Comparison of ENCODE assay signal across 23 cellular contexts in the genomic region with DNA sequence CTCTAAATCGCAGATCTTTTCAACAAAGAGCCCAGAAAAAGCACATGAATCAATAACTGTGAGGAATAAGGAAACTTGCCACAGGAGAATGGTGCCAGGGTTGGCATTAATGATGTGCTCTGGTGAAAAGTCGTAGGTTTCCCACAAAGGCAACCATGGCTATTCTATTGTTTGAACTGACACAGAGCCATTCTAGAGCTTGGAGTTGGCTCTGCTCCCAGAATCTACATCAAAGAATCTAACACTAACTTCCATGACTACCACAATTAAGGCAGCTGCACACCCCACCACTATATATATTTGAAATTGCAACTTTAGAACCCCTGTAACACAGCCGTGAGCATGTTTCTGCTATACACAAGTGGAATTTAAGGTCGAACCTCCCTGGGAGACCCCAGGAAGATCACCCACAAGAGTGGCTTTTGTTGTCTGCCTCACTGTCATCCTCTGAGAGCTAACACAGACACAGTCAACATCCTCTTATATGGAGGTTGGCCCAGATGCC.
DNase-seq lines count a peak whose midpoint lies in the region; ATAC-seq and TF ChIP-seq lines count a peak whose summit lies in the region.
"Had no signal": no experiment of that assay in that cellular context is flagged by ENCODE, and none has a peak within 500 bp of the region (broad histone marks: within the 10 kb centered on the region; RNA-seq: fewer than 3 reads in every experiment).

No MANE protein-coding gene starts in this region.

- no peaks in the 10 kb centered on the region for H4K20me1 ChIP-seq in GM23338 (replicated peaks; ENCODE audit: insufficient read depth)
- H4K20me1 ChIP-seq in OCI-LY1 (ENCODE audit: insufficient read depth, low read length), result no peaks in the 10 kb centered on the region

- H3K9me3 ChIP-seq in OCI-LY1 (ENCODE audit: low read length), result no peaks in the 10 kb centered on the region
- H3K9me3 ChIP-seq in transverse colon, result no peaks in the 10 kb centered on the region
- H3K9me3 ChIP-seq: MG63 had no signal

- H3K4me1 ChIP-seq in GM23338 (ENCODE audit: insufficient read depth) (no peaks in the 10 kb centered on the region), OCI-LY1 (ENCODE audit: insufficient read depth, low read length, severe bottlenecking) (peaks cover 16% of the 10 kb centered on the region), transverse colon (no peaks in the 10 kb centered on the region)

- H3K4me1 Mint-ChIP-seq in GM23338, result no peaks in the 10 kb centered on the region
- H3K4me1 Mint-ChIP-seq: CD4-positive, CD25-positive, alpha-beta regulatory T cell; T-helper 17 cell had no signal

- no peak overlapping the region for H3K9ac ChIP-seq in OCI-LY1 (ENCODE audit: low read length)

- H3K9me3 Mint-ChIP-seq in GM23338, result peaks cover 14% of the 10 kb centered on the region

- H3K4me3 ChIP-seq in GM23338, result no peak overlapping the region
- H3K4me3 ChIP-seq in OCI-LY1 (ENCODE audit: low read depth, low read length, poor library complexity, severe bottlenecking), result no peak overlapping the region
- no peak overlapping the region for H3K4me3 ChIP-seq in fibroblast of pulmonary artery (replicated peaks; ENCODE audit: low read depth, low read length)
- H3K4me3 ChIP-seq in transverse colon, result no peak overlapping the region
- H3K4me3 ChIP-seq: GM12878, MG63 had no signal

- ATAC-seq in GM23338 (no peak), GM21360 (IDR thresholded peaks at IDR 0.05; ENCODE audit: unreplicated experiment) (no peak)
- ATAC-seq: GM12878, Panc1, Right ventricle myocardium inferior, T-helper 17 cell had no signal

- DNase-seq in COLO668 (lab: John Stamatoyannopoulos, UW; ENCODE audit: unreplicated experiment) (peak; percentile 44), GM23338 (ENCODE audit: low spot score) (no peak), fibroblast of pulmonary artery (ENCODE audit: low read depth) (peak; percentile 4), transverse colon (no peak)
- DNase-seq in stimulated activated naive CD4-positive, alpha-beta T cell treated with Interleukin-2 at 50 U/mL for 16 hours (lab: John Stamatoyannopoulos, UW), result no peak
- DNase-seq: ACHN; AML-193; Calu3; CD4-positive, CD25-positive, alpha-beta regulatory T cell; GDM1; KG1; MG63; NCI-H1092 treated with DMSO at 0.1 percent for 48 hours; NCI-H187 treated with DMSO at 0.1 percent for 48 hours; NCI-H2171; NCI-H446; NCI-H69; T-helper 17 cell had no signal

- in situ Hi-C loops in transverse colon (cut with MboI; ENCODE audit: low pct_ligation_motif_present in 1 of 4, low pct_unique_long_range_greater_than_20kb in 1 of 4, low sequenced_read_pairs in 3 of 4), result no loop called here

- H3K27ac ChIP-seq in GM23338 (ENCODE audit: low read depth), result no peak overlapping the region
- H3K27ac ChIP-seq in OCI-LY1 (ENCODE audit: low read depth, low read length, poor library complexity, severe bottlenecking), result peak overlapping the region; percentile 56
- no peak overlapping the region for H3K27ac ChIP-seq in transverse colon

- no peaks in the 10 kb centered on the region for H3K79me2 ChIP-seq in GM23338 (replicated peaks; ENCODE audit: insufficient read depth)
- no peaks in the 10 kb centered on the region for H3K79me2 ChIP-seq in OCI-LY1 (ENCODE audit: insufficient read depth, low read length)

- no peaks in the 10 kb centered on the region for H3K27me3 Mint-ChIP-seq in GM23338 (ENCODE audit: insufficient read depth, low read depth, poor library complexity)
- H3K27me3 Mint-ChIP-seq: T-helper 17 cell had no signal

- H3K4me2 ChIP-seq in GM23338, result no peak overlapping the region
- no peak overlapping the region for H3K4me2 ChIP-seq in OCI-LY1 (ENCODE audit: low read length)

- H3K36me3 Mint-ChIP-seq in GM23338 (ENCODE audit: low read depth), result no peaks in the 10 kb centered on the region
- H3K36me3 Mint-ChIP-seq: CD4-positive, CD25-positive, alpha-beta regulatory T cell had no signal

- intact Hi-C loops in transverse colon (cut with DNase I; ENCODE audit: low total_unique reads), result no loop called here

- H3K36me3 ChIP-seq in GM23338 (ENCODE audit: insufficient read depth), result no peaks in the 10 kb centered on the region
- H3K36me3 ChIP-seq in OCI-LY1 (ENCODE audit: insufficient read depth, low read length), result no peaks in the 10 kb centered on the region
- H3K36me3 ChIP-seq in transverse colon, result no peaks in the 10 kb centered on the region
- H3K36me3 ChIP-seq: MG63 had no signal

- H3K27me3 ChIP-seq in GM23338 (ENCODE audit: insufficient read depth), result no peaks in the 10 kb centered on the region
- no peaks in the 10 kb centered on the region for H3K27me3 ChIP-seq in OCI-LY1 (ENCODE audit: insufficient read depth, low read length)
- H3K27me3 ChIP-seq in transverse colon, result no peaks in the 10 kb centered on the region
- H3K27me3 ChIP-seq: MG63 had no signal

- 0 out of 2 replicates have a peak overlapping the region, but pooled peaks have one; percentile 66 for H2AFZ ChIP-seq in GM23338
- H2AFZ ChIP-seq in OCI-LY1 (ENCODE audit: low read length), result no peak overlapping the region

- H3F3A ChIP-seq in GM23338 (replicated peaks; ENCODE audit: low read depth), result no peaks in the 10 kb centered on the region
- H3F3A ChIP-seq in OCI-LY1 (ENCODE audit: insufficient read depth, low read length), result no peaks in the 10 kb centered on the region

- H3K9me2 ChIP-seq in GM23338 (ENCODE audit: insufficient read depth) (no peaks in the 10 kb centered on the region), OCI-LY1 (ENCODE audit: low read depth, low read length) (no peaks in the 10 kb centered on the region)

- no peak for TF ChIP-seq EP300 in transverse colon (IDR thresholded peaks at IDR 0.05; ENCODE audit: low read depth)

- WGBS in transverse colon (ENCODE audit: low coverage in 1 of 2), 2 donors, result 58 to 72% methylated on average over 3 to 4 of the region's 4 CpGs

- H3K4me3 Mint-ChIP-seq in GM23338, result no peak overlapping the region
- H3K4me3 Mint-ChIP-seq: CD4-positive, CD25-positive, alpha-beta regulatory T cell; T-helper 17 cell had no signal

- no peak overlapping the region for H3K27ac Mint-ChIP-seq in GM23338
- H3K27ac Mint-ChIP-seq: CD4-positive, CD25-positive, alpha-beta regulatory T cell; T-helper 17 cell had no signal

- no peak for TF ChIP-seq POLR2A in transverse colon (IDR thresholded peaks at IDR 0.05)

- TF ChIP-seq CTCF in GM23338 (conservative IDR thresholded peaks at IDR 0.05; ENCODE audit: low read depth in 2 of 2) (no peak), OCI-LY1 (IDR thresholded peaks at IDR 0.05; ENCODE audit: low read length) (no peak), fibroblast of pulmonary artery (IDR thresholded peaks at IDR 0.05; ENCODE audit: low read length, missing control alignments) (no peak), transverse colon (IDR thresholded peaks at IDR 0.05) (no peak)

TF ChIP-seq in GM23338, 12 proteins besides CTCF, POLR2A, EP300 and RAD21:
- no peak for TF ChIP-seq EZH2phosphoT487 (IDR thresholded peaks at IDR 0.05; ENCODE audit: unreplicated experiment)
- TF ChIP-seq JUNB (IDR thresholded peaks at IDR 0.05; ENCODE audit: unreplicated experiment), result no peak
- no peak for TF ChIP-seq ZNF331 (CRISPR knock-in tag; IDR thresholded peaks at IDR 0.05; ENCODE audit: low read depth)
- no peak for TF ChIP-seq ZNF114 (CRISPR knock-in tag; IDR thresholded peaks at IDR 0.05)
- TF ChIP-seq, protein P1, sequence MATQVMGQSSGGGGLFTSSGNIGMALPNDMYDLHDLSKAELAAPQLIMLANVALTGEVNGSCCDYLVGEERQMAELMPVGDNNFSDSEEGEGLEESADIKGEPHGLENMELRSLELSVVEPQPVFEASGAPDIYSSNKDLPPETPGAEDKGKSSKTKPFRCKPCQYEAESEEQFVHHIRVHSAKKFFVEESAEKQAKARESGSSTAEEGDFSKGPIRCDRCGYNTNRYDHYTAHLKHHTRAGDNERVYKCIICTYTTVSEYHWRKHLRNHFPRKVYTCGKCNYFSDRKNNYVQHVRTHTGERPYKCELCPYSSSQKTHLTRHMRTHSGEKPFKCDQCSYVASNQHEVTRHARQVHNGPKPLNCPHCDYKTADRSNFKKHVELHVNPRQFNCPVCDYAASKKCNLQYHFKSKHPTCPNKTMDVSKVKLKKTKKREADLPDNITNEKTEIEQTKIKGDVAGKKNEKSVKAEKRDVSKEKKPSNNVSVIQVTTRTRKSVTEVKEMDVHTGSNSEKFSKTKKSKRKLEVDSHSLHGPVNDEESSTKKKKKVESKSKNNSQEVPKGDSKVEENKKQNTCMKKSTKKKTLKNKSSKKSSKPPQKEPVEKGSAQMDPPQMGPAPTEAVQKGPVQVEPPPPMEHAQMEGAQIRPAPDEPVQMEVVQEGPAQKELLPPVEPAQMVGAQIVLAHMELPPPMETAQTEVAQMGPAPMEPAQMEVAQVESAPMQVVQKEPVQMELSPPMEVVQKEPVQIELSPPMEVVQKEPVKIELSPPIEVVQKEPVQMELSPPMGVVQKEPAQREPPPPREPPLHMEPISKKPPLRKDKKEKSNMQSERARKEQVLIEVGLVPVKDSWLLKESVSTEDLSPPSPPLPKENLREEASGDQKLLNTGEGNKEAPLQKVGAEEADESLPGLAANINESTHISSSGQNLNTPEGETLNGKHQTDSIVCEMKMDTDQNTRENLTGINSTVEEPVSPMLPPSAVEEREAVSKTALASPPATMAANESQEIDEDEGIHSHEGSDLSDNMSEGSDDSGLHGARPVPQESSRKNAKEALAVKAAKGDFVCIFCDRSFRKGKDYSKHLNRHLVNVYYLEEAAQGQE (IDR thresholded peaks at IDR 0.05; ENCODE audit: unreplicated experiment), result no peak
TF ChIP-seq in GM23338: peak in this region for 0.

Comparison
In these comparisons a context has a peak if more than half of its experiments do, and no peak if none do; other contexts are left out.
1. DNase-seq: peak in COLO668 (single experiment) and fibroblast of pulmonary artery (single experiment); none in GM23338 (single experiment), stimulated activated naive CD4-positive, alpha-beta T cell treated with Interleukin-2 at 50 U/mL for 16 hours (single experiment) and transverse colon (single experiment).